In the genomic region with DNA sequence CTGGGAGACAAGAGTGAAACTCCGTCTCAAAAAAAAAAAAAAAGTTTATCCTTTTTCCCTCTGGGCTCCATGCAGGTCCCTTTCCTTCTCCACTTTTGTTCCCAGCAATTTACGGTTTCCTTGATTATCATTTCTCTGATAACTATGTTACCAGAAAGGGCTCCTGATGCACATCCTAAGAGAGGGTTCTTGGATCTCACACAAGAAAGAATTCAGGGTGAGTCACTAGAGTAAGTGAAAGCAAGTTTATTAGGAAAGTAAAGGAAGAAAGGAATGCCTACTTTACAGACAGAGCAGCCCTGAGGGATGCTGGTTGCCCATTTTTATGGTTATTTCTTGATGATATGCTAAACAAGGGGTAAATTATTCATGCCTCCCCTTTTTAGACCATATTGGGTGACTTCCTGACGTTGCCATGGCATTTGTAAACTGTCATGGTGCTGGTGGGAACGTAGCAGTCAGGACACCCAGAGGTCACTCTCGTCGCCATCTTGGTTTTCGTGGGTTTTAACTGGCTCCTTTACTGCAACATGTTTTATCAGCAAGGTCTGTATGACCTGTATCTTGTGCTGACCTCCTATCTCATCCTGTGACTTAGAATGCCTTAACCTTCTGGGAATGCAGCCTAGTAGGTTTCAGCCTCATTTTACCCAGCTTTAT, we compare ENCODE assay signal across 16 cellular contexts. TPM values are rescaled to one million over a fixed set of nuclear protein-coding genes. Genes with fewer than 3 reads are reported as not detected.
A peak's percentile ranks its signal among the peaks of the same experiment; 100 is the strongest.
DNase-seq lines count a peak whose midpoint lies in the region; ATAC-seq and TF ChIP-seq lines count a peak whose summit lies in the region.
"Had no signal": no experiment of that assay in that cellular context is flagged by ENCODE, and none has a peak within 500 bp of the region (broad histone marks: within the 10 kb centered on the region; RNA-seq: fewer than 3 reads in every experiment).

No MANE protein-coding gene starts in this region.

- ATAC-seq in RWPE2 (ENCODE audit: low read depth): peak; percentile 61; the same call in 2 of the 3 replicates
- ATAC-seq in GM19328 (IDR thresholded peaks at IDR 0.05; ENCODE audit: unreplicated experiment): no peak
- ATAC-seq: body of pancreas; naive thymus-derived CD4-positive, alpha-beta T cell; T-cell had no signal

- intact Hi-C loops in posterior vena cava (cut with DNase I): loop anchor here (2.0 to 5.0 kb wide), 2 partner anchors 152 kb away; no protein-coding TSS in a partner anchor

- no peak overlapping the region for H3K27ac ChIP-seq in RWPE2 (ENCODE audit: poor library complexity, severe bottlenecking)
- H3K27ac ChIP-seq: body of pancreas, Peyer's patch had no signal

- peaks cover 5% of the 10 kb centered on the region for H3K4me1 ChIP-seq in RWPE2 (ENCODE audit: insufficient read depth, poor library complexity, severe bottlenecking)
- H3K4me1 ChIP-seq: body of pancreas, Peyer's patch had no signal

- no peaks in the 10 kb centered on the region for H3K27me3 ChIP-seq in RWPE2 (ENCODE audit: insufficient read depth, poor library complexity, severe bottlenecking)
- H3K27me3 ChIP-seq: body of pancreas, Peyer's patch had no signal

- no peak for TF ChIP-seq CTCF in RWPE2 (IDR thresholded peaks at IDR 0.05; ENCODE audit: poor library complexity, severe bottlenecking)
- TF ChIP-seq CTCF in epithelial cell of esophagus (IDR thresholded peaks at IDR 0.05; ENCODE audit: insufficient read depth, low read depth, low read length, missing control alignments): no peak

- no peak overlapping the region for H3K4me3 ChIP-seq in RWPE2 (ENCODE audit: severe bottlenecking)
- no peak overlapping the region for H3K4me3 ChIP-seq in epithelial cell of esophagus (ENCODE audit: low read length)
- H3K4me3 ChIP-seq: body of pancreas, Peyer's patch had no signal

- DNase-seq in GM03348 (ENCODE audit: low spot score) (peak; percentile 37), RWPE2 (ENCODE audit: low spot score) (no peak), epithelial cell of esophagus (ENCODE audit: low read depth) (peak; percentile 30), posterior vena cava (ENCODE audit: low spot score) (peak; percentile 9), NCI-H69 (lab: John Stamatoyannopoulos, UW) (no peak), SHP77 (lab: John Stamatoyannopoulos, UW) (no peak), NCI-H2171 (lab: John Stamatoyannopoulos, UW) (no peak)
- DNase-seq: activated B cell treated with CpG ODN at 0.5 μM for 24 hours; activated effector memory CD4-positive, alpha-beta T cell treated with Interleukin-2 at 50 U/mL for 16 hours; body of pancreas; GOT3; naive thymus-derived CD4-positive, alpha-beta T cell; NCI-H2029 treated with DMSO at 0.1 percent for 48 hours; Peyer's patch; T-cell had no signal

- H3K9me3 ChIP-seq in RWPE2 (ENCODE audit: severe bottlenecking): no peaks in the 10 kb centered on the region
- H3K9me3 ChIP-seq: body of pancreas, Peyer's patch had no signal

- H3K36me3 ChIP-seq in RWPE2 (ENCODE audit: low read depth): no peaks in the 10 kb centered on the region
- H3K36me3 ChIP-seq: Peyer's patch had no signal

RNA-seq across cellular contexts. Expression of a gene that starts 13.5 kb away (rescaled TPM):
- under 1 TPM; 0.52 to 0.88 TPM for total RNA-seq in posterior vena cava
- total RNA-seq: body of pancreas had no signal

Comparison
In these comparisons a context has a peak if more than half of its experiments do, and no peak if none do; other contexts are left out.
1. DNase-seq: peak in GM03348 (single experiment), epithelial cell of esophagus (single experiment) and posterior vena cava (single experiment); none in RWPE2 (single experiment), NCI-H69 (single experiment), SHP77 (0 of 2) and NCI-H2171 (single experiment).